In genomic region chr13:112331675-112332074, GRCh38 we compare ENCODE assay signal across 24 cellular contexts. TPM values are rescaled to one million over a fixed set of nuclear protein-coding genes. Genes with fewer than 3 reads are reported as not detected.
"Had no signal": no experiment of that assay in that cellular context is flagged by ENCODE, and none has a peak within 500 bp of the region (broad histone marks: within the 10 kb centered on the region; RNA-seq: fewer than 3 reads in every experiment).

No MANE protein-coding gene starts in this region.

- H3K4me1 Mint-ChIP-seq: mesothelial cell of epicardium, nephron progenitor cell had no signal

- H3K27ac ChIP-seq: adrenal gland, breast epithelium, esophagus muscularis mucosa, upper lobe of right lung had no signal

- ATAC-seq: activated naive CD4-positive, alpha-beta T cell treated with anti-CD3 and anti-CD28 coated beads, Interleukin-2, amount 50 U/mL, for 72 hours; left colon; upper lobe of right lung had no signal

- H3K4me1 ChIP-seq: adrenal gland, breast epithelium, upper lobe of right lung had no signal

- H3K9me3 Mint-ChIP-seq: T-helper 1 cell treated with Interleukin-12 subunit alpha and Interleukin-12 subunit beta and Interleukin-4 antibody, amounts not matched to agents 30 μg/mL and 1 μg/mL, for 36 hours had no signal

- H3K36me3 ChIP-seq: adrenal gland, breast epithelium, esophagus muscularis mucosa, upper lobe of right lung had no signal

- H3K36me3 Mint-ChIP-seq: mesothelial cell of epicardium had no signal

- H3K27ac Mint-ChIP-seq: activated naive CD4-positive, alpha-beta T cell treated with anti-CD3 and anti-CD28 coated beads, Interleukin-2, amount 50 U/mL, for 72 hours; mesothelial cell of epicardium; nephron progenitor cell; T-helper 1 cell treated with Interleukin-12 subunit alpha and Interleukin-12 subunit beta and Interleukin-4 antibody, amounts not matched to agents 30 μg/mL and 1 μg/mL, for 36 hours had no signal

- H3K9me3 ChIP-seq: adrenal gland, upper lobe of right lung had no signal

- H3K4me3 Mint-ChIP-seq: mesothelial cell of epicardium; nephron progenitor cell; T-helper 1 cell treated with Interleukin-12 subunit alpha and Interleukin-12 subunit beta and Interleukin-4 antibody, amounts not matched to agents 30 μg/mL and 1 μg/mL, for 36 hours had no signal

- DNase-seq: activated CD4-positive, CD25-positive, alpha-beta regulatory T cell treated with anti-CD3 and anti-CD28 coated beads, Interleukin-2, amount 50 U/mL, for 72 hours; activated CD8-positive, alpha-beta memory T cell treated with anti-CD3 and anti-CD28 coated beads for 24 hours; activated CD8-positive, alpha-beta memory T cell treated with anti-CD3 and anti-CD28 coated beads, Interleukin-2, amount 50 U/mL, for 48 hours; activated gamma-delta T cell; activated T-cell treated with anti-CD3 and anti-CD28 coated beads, Interleukin-2, amount 50 U/mL, for 48 hours; adrenal gland; cortex of kidney; left colon; nephron progenitor cell; stimulated activated CD4-positive, alpha-beta T cell treated with anti-CD3 and anti-CD28 coated beads, Interleukin-12 subunit alpha, Interleukin-12 subunit beta, amount 100 ng/mL, for 4 hours; stimulated activated CD4-positive, alpha-beta T cell treated with anti-CD3 and anti-CD28 coated beads, Interleukin-1b, Interleukin-23, amount 100 ng/mL, for 48 hours; stimulated activated CD8-positive, alpha-beta memory T cell treated with anti-CD3 and anti-CD28 coated beads, Interleukin-4, amount 100 ng/mL, for 48 hours; stimulated activated naive CD4-positive, alpha-beta T cell; upper lobe of right lung had no signal

- H3K4me3 ChIP-seq: adrenal gland, breast epithelium, lung, upper lobe of right lung had no signal

RNA-seq across cellular contexts. Expression of gene SPACA7, which starts 44.5 kb away (rescaled TPM):
- total RNA-seq: activated naive CD4-positive, alpha-beta T cell treated with anti-CD3 and anti-CD28 coated beads, Interleukin-2, amount 50 U/mL, for 72 hours; adrenal gland; astrocyte; breast epithelium; esophagus muscularis mucosa; left colon; lung; mesothelial cell of epicardium; myocyte; omental fat pad; posterior vena cava; upper lobe of right lung had no signal
